In the genomic region with DNA sequence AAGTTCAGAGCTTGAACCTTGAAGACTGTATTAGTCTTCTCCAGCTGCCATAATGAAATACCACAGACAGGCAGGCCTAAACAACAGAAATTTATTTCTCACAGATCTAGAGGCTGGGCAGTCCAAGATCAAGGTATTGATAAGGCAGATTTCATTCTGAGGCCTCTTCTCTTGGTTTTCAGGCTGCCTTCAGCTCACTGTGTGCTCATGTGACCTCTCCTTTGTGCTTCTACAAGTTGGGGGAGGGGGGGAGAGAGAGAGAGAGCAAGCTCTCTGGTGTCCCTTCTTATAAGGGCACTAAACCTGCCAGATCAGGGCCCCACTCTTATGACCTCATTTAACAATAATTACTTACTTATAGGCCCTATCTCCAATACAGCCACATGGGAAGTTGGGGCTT, we compare ENCODE assay signal across 32 cellular contexts.
"Had no signal": no experiment of that assay in that cellular context is flagged by ENCODE, and none has a peak within 500 bp of the region (broad histone marks: within the 10 kb centered on the region; RNA-seq: fewer than 3 reads in every experiment).

No MANE protein-coding gene starts in this region.

- H3K4me1 Mint-ChIP-seq: activated CD4-positive, alpha-beta T cell treated with anti-CD3 and anti-CD28 coated beads for 36 hours; activated CD4-positive, alpha-beta T cell treated with anti-CD3 and anti-CD28 coated beads, Interleukin-2, amount 10 ng/mL, durations not matched to agents 7 days and 5 days; brain had no signal

- H3K9me3 ChIP-seq: adrenal gland, Peyer's patch had no signal

- ATAC-seq: activated CD4-positive, alpha-beta T cell treated with anti-CD3 and anti-CD28 coated beads for 36 hours; activated CD4-positive, CD25-positive, alpha-beta regulatory T cell treated with anti-CD3 and anti-CD28 coated beads, Interleukin-2, amount 50 U/mL, for 24 hours; activated naive CD4-positive, alpha-beta T cell treated with anti-CD3 and anti-CD28 coated beads, Interleukin-2, amount 50 U/mL, for 72 hours; activated T-cell treated with anti-CD3 and anti-CD28 coated beads, Interleukin-2, amount 50 U/mL, for 4 hours; PC-3 had no signal

- H3K27ac Mint-ChIP-seq: activated CD4-positive, alpha-beta T cell treated with anti-CD3 and anti-CD28 coated beads for 36 hours; activated CD4-positive, alpha-beta T cell treated with anti-CD3 and anti-CD28 coated beads, Interleukin-2, amount 10 ng/mL, durations not matched to agents 7 days and 5 days; activated naive CD4-positive, alpha-beta T cell treated with anti-CD3 and anti-CD28 coated beads for 36 hours; activated naive CD4-positive, alpha-beta T cell treated with anti-CD3 and anti-CD28 coated beads, Interleukin-2, amount 50 U/mL, for 72 hours; activated T-helper 1 cell treated with anti-CD3 and anti-CD28 coated beads, Interleukin-12 subunit alpha, Interleukin-12 subunit beta, Interleukin-2, Interleukin-4 antibody, amounts not matched to agents 30 ng/mL and 10 ng/mL and 1 ng/mL, durations not matched to agents 14 hours and 24 hours and 36 hours; brain; T-helper 1 cell treated with Interleukin-12 subunit alpha and Interleukin-12 subunit beta and Interleukin-4 antibody, amounts not matched to agents 30 μg/mL and 1 μg/mL, for 36 hours; T-helper 2 cell treated with Interferon-gamma antibody and Interleukin-4, amounts not matched to agents 5 μg/mL and 100 μg/mL, for 36 hours had no signal

- H3K36me3 ChIP-seq: adrenal gland, Peyer's patch had no signal

- H3K27me3 ChIP-seq: adrenal gland, Peyer's patch had no signal

- H3K36me3 Mint-ChIP-seq: activated naive CD4-positive, alpha-beta T cell treated with anti-CD3 and anti-CD28 coated beads, Interleukin-2, amount 50 U/mL, for 72 hours; brain had no signal

- H3K27me3 Mint-ChIP-seq: activated CD4-positive, alpha-beta T cell treated with anti-CD3 and anti-CD28 coated beads for 36 hours; activated CD4-positive, alpha-beta T cell treated with anti-CD3 and anti-CD28 coated beads, Interleukin-2, amount 10 ng/mL, durations not matched to agents 7 days and 5 days had no signal

- DNase-seq: activated CD4-positive, alpha-beta T cell treated with anti-CD3 and anti-CD28 coated beads for 36 hours; activated CD4-positive, alpha-beta T cell treated with anti-CD3 and anti-CD28 coated beads, Interleukin-2, amount 10 ng/mL, durations not matched to agents 7 days and 5 days; activated CD4-positive, alpha-beta T cell treated with anti-CD3 and anti-CD28 coated beads, Interleukin-2, amount 50 U/mL, for 48 hours; activated CD8-positive, alpha-beta memory T cell treated with anti-CD3 and anti-CD28 coated beads, Interleukin-2, amount 50 U/mL, for 4 hours; activated gamma-delta T cell treated with Interleukin-2 at 50 U/mL for 16 hours; activated naive CD4-positive, alpha-beta T cell treated with anti-CD3 and anti-CD28 coated beads for 36 hours; activated T-cell treated with anti-CD3 and anti-CD28 coated beads for 4 hours; activated T-cell treated with anti-CD3 and anti-CD28 coated beads, Interleukin-2, amount 50 U/mL, for 4 hours; adrenal gland; caudate nucleus; cerebellar nuclear complex; Kasumi-1; MM.1S; MV-4-11; NCI-H1092 treated with DMSO at 0.1 percent for 48 hours; NCI-H1417; NCI-H146; NCI-H187 treated with DMSO at 0.1 percent for 48 hours; NCI-H2081 treated with DMSO at 0.1 percent for 48 hours; NCI-H226; NCI-H446 treated with DMSO at 0.1 percent for 48 hours; NCI-H524; PC-3; Peyer's patch; RPMI8226 had no signal

- H3K4me3 ChIP-seq: adrenal gland, Peyer's patch, SK-N-MC had no signal

- H3K27ac ChIP-seq: adrenal gland, Peyer's patch, SK-N-MC had no signal

- H3K4me3 Mint-ChIP-seq: activated CD4-positive, alpha-beta T cell treated with anti-CD3 and anti-CD28 coated beads for 36 hours; activated CD4-positive, alpha-beta T cell treated with anti-CD3 and anti-CD28 coated beads, Interleukin-2, amount 10 ng/mL, durations not matched to agents 7 days and 5 days; activated naive CD4-positive, alpha-beta T cell treated with anti-CD3 and anti-CD28 coated beads for 36 hours; activated T-cell treated with anti-CD3 and anti-CD28 coated beads, Interleukin-2, amount 50 U/mL, for 4 hours; activated T-helper 1 cell treated with anti-CD3 and anti-CD28 coated beads, Interleukin-12 subunit alpha, Interleukin-12 subunit beta, Interleukin-2, Interleukin-4 antibody, amounts not matched to agents 30 ng/mL and 10 ng/mL and 1 ng/mL, durations not matched to agents 14 hours and 24 hours and 36 hours; brain; T-helper 1 cell treated with Interleukin-12 subunit alpha and Interleukin-12 subunit beta and Interleukin-4 antibody, amounts not matched to agents 30 μg/mL and 1 μg/mL, for 36 hours; T-helper 2 cell treated with Interferon-gamma antibody and Interleukin-4, amounts not matched to agents 5 μg/mL and 100 μg/mL, for 36 hours had no signal

- H3K9me3 Mint-ChIP-seq: activated CD4-positive, alpha-beta T cell treated with anti-CD3 and anti-CD28 coated beads, Interleukin-2, amount 10 ng/mL, durations not matched to agents 7 days and 5 days; activated naive CD4-positive, alpha-beta T cell treated with anti-CD3 and anti-CD28 coated beads for 36 hours; activated naive CD4-positive, alpha-beta T cell treated with anti-CD3 and anti-CD28 coated beads, Interleukin-2, amount 50 U/mL, for 72 hours; activated T-cell treated with anti-CD3 and anti-CD28 coated beads, Interleukin-2, amount 50 U/mL, for 4 hours; activated T-helper 1 cell treated with anti-CD3 and anti-CD28 coated beads, Interleukin-12 subunit alpha, Interleukin-12 subunit beta, Interleukin-2, Interleukin-4 antibody, amounts not matched to agents 30 ng/mL and 10 ng/mL and 1 ng/mL, durations not matched to agents 14 hours and 24 hours and 36 hours; T-helper 1 cell treated with Interleukin-12 subunit alpha and Interleukin-12 subunit beta and Interleukin-4 antibody, amounts not matched to agents 30 μg/mL and 1 μg/mL, for 36 hours; T-helper 2 cell treated with Interferon-gamma antibody and Interleukin-4, amounts not matched to agents 5 μg/mL and 100 μg/mL, for 36 hours had no signal

- H3K4me1 ChIP-seq: adrenal gland, Peyer's patch had no signal
